Comparison of ENCODE assay signal across 10 cellular contexts in genomic region chr13:114151031-114151430, GRCh38. TPM values are rescaled to one million over a fixed set of nuclear protein-coding genes. Genes with fewer than 3 reads are reported as not detected.
DNase-seq lines count a peak whose midpoint lies in the region; ATAC-seq and TF ChIP-seq lines count a peak whose summit lies in the region.
"Had no signal": no experiment of that assay in that cellular context is flagged by ENCODE, and none has a peak within 500 bp of the region (broad histone marks: within the 10 kb centered on the region; RNA-seq: fewer than 3 reads in every experiment).

No MANE protein-coding gene starts in this region.

- peaks cover 65% of the 10 kb centered on the region for H3K4me1 Mint-ChIP-seq in activated T-cell treated with anti-CD3 and anti-CD28 coated beads, Interleukin-2, amount 50 U/mL, for 4 hours (ENCODE audit: low read depth)
- peaks cover 67 to 68% of the 10 kb centered on the region in 2 donors for H3K4me1 Mint-ChIP-seq in effector memory CD8-positive, alpha-beta T cell (ENCODE audit: low read depth in 2 of 2)
- H3K4me1 Mint-ChIP-seq in stimulated activated naive CD8-positive, alpha-beta T cell treated with anti-CD3 and anti-CD28 coated beads, Interleukin-15, amount 100 ng/mL, for 72 hours, result peaks cover 85% of the 10 kb centered on the region

- POLR2A ChIA-PET in RWPE1 (lab: Yijun Ruan, JAX; ENCODE audit: low non-redundant PET), result no interaction called here

- H3K27me3 Mint-ChIP-seq in activated T-cell treated with anti-CD3 and anti-CD28 coated beads, Interleukin-2, amount 50 U/mL, for 4 hours (ENCODE audit: low read depth), result no peaks in the 10 kb centered on the region
- H3K27me3 Mint-ChIP-seq in effector memory CD8-positive, alpha-beta T cell, result no peaks in the 10 kb centered on the region
- no peaks in the 10 kb centered on the region for H3K27me3 Mint-ChIP-seq in stimulated activated naive CD8-positive, alpha-beta T cell treated with anti-CD3 and anti-CD28 coated beads, Interleukin-15, amount 100 ng/mL, for 72 hours

- H3K4me3 Mint-ChIP-seq in activated T-cell treated with anti-CD3 and anti-CD28 coated beads, Interleukin-2, amount 50 U/mL, for 4 hours, result peak overlapping the region; percentile 29
- peak overlapping the region; percentile 62 for H3K4me3 Mint-ChIP-seq in effector memory CD8-positive, alpha-beta T cell
- peak overlapping the region; percentile 53 to 68 for H3K4me3 Mint-ChIP-seq in stimulated activated naive CD8-positive, alpha-beta T cell treated with anti-CD3 and anti-CD28 coated beads, Interleukin-15, amount 100 ng/mL, for 72 hours

- H3K27ac ChIP-seq in RWPE1, result peak overlapping the region; percentile 81

- no peaks in the 10 kb centered on the region for H3K36me3 Mint-ChIP-seq in activated T-cell treated with anti-CD3 and anti-CD28 coated beads, Interleukin-2, amount 50 U/mL, for 4 hours (ENCODE audit: insufficient read depth)
- H3K36me3 Mint-ChIP-seq in effector memory CD8-positive, alpha-beta T cell (ENCODE audit: insufficient read depth), result peaks cover 21% of the 10 kb centered on the region

- ATAC-seq in activated T-cell treated with anti-CD3 and anti-CD28 coated beads, Interleukin-2, amount 50 U/mL, for 4 hours, result no peak
- no peak for ATAC-seq in effector memory CD8-positive, alpha-beta T cell (replicated peaks)
- no peak for ATAC-seq in stimulated activated naive CD8-positive, alpha-beta T cell treated with anti-CD3 and anti-CD28 coated beads, Interleukin-15, amount 100 ng/mL, for 72 hours
- no peak for ATAC-seq in HG02885 (IDR thresholded peaks at IDR 0.05; ENCODE audit: poor library complexity, unreplicated experiment)

- H3K27ac Mint-ChIP-seq in effector memory CD8-positive, alpha-beta T cell, result peak overlapping the region; percentile 98 to 99
- H3K27ac Mint-ChIP-seq in stimulated activated naive CD8-positive, alpha-beta T cell treated with anti-CD3 and anti-CD28 coated beads, Interleukin-15, amount 100 ng/mL, for 72 hours, result peak overlapping the region; percentile 49 to 62

- CTCF ChIA-PET in RWPE1 (lab: Yijun Ruan, JAX), result no interaction called here

- TF ChIP-seq CTCF in RWPE1 (conservative IDR thresholded peaks at IDR 0.05; ENCODE audit: low read depth), result no peak

- peaks cover 7% of the 10 kb centered on the region for H3K9me3 Mint-ChIP-seq in activated T-cell treated with anti-CD3 and anti-CD28 coated beads, Interleukin-2, amount 50 U/mL, for 4 hours
- H3K9me3 Mint-ChIP-seq in effector memory CD8-positive, alpha-beta T cell, result no peaks in the 10 kb centered on the region
- H3K9me3 Mint-ChIP-seq in stimulated activated naive CD8-positive, alpha-beta T cell treated with anti-CD3 and anti-CD28 coated beads, Interleukin-15, amount 100 ng/mL, for 72 hours, result peaks cover 0 to 7% of the 10 kb centered on the region in 2 donors
- H3K9me3 Mint-ChIP-seq: IgD-negative memory B cell had no signal

- no peak for DNase-seq in activated T-cell treated with anti-CD3 and anti-CD28 coated beads, Interleukin-2, amount 50 U/mL, for 4 hours
- DNase-seq in activated T-cell treated with anti-CD3 and anti-CD28 coated beads, Interleukin-2, amount 50 U/mL, for 1 hour, result no peak
- DNase-seq in RWPE1 (ENCODE audit: low spot score) (no peak), NCI-H1930 (lab: John Stamatoyannopoulos, UW) (no peak), hippocampal formation (lab: John Stamatoyannopoulos, UW) (no peak)
- no peak for DNase-seq in effector memory CD8-positive, alpha-beta T cell
- DNase-seq in stimulated activated naive CD8-positive, alpha-beta T cell treated with anti-CD3 and anti-CD28 coated beads, Interleukin-15, amount 100 ng/mL, for 72 hours, result no peak

RNA-seq across cellular contexts. Expression of gene RASA3, which starts 18.6 kb away (rescaled TPM):
- 10 to 100 TPM; 23.7 to 28.7 (median 26.6) TPM for total RNA-seq in activated T-cell treated with anti-CD3 and anti-CD28 coated beads, Interleukin-2, amount 50 U/mL, for 4 hours

RNA-seq across cellular contexts. Expression of gene CFAP97D2, which starts 28.0 kb away (rescaled TPM):
- total RNA-seq in activated T-cell treated with anti-CD3 and anti-CD28 coated beads, Interleukin-2, amount 50 U/mL, for 4 hours, result not detected
- total RNA-seq: mesenteric fat pad had no signal
